ENCODE assay signal across 38 cellular contexts in the genomic region with DNA sequence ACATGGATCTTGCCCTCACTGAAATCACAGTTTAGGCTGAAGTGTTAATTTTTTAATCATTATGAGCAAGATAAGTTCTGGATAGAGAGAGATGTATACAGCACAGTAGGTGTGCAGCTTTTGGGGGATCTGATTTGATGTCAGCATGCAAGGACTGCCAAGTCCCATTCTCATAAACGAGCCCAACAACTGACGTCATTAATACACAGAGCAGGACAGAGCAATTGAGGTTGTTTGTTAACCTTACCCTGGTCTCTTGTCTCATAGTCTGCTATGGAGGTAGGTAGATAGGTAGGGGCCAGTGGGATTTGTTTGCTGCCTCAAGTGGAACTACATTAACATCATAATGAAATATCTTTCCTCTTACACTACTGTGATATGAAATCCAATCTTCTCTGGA. TPM values are rescaled to one million over a fixed set of nuclear protein-coding genes. Genes with fewer than 3 reads are reported as not detected.
"Had no signal": no experiment of that assay in that cellular context is flagged by ENCODE, and none has a peak within 500 bp of the region (broad histone marks: within the 10 kb centered on the region; RNA-seq: fewer than 3 reads in every experiment).

No MANE protein-coding gene starts in this region.

- H3K36me3 ChIP-seq: ascending aorta, cardiac muscle cell had no signal

- ATAC-seq: activated CD8-positive, alpha-beta T cell treated with anti-CD3 and anti-CD28 coated beads for 36 hours; activated naive CD8-positive, alpha-beta T cell treated with anti-CD3 and anti-CD28 coated beads, Interleukin-2, amount 50 U/mL, for 24 hours; activated T-cell treated with anti-CD3 and anti-CD28 coated beads, Interleukin-2, amount 50 U/mL, for 4 hours; activated T-cell treated with anti-CD3 and anti-CD28 coated beads, Interleukin-2, amount 50 U/mL, for 72 hours; activated T-helper 17 cell treated with anti-CD3 and anti-CD28 coated beads, Interleukin-2, amount 50 U/mL, for 72 hours had no signal

- H3K4me3 ChIP-seq: ascending aorta, cardiac muscle cell had no signal

- H3K9me3 Mint-ChIP-seq: activated B cell treated with CpG ODN at 0.5 μM for 24 hours; activated CD4-positive, alpha-beta memory T cell treated with anti-CD3 and anti-CD28 coated beads for 36 hours; activated CD4-positive, alpha-beta T cell treated with anti-CD3 and anti-CD28 coated beads, Interleukin-2, amount 10 ng/mL, durations not matched to agents 24 days and 14 days; activated CD8-positive, alpha-beta T cell treated with anti-CD3 and anti-CD28 coated beads for 36 hours; activated naive CD4-positive, alpha-beta T cell treated with anti-CD3 and anti-CD28 coated beads for 36 hours; activated naive CD8-positive, alpha-beta T cell treated with anti-CD3 and anti-CD28 coated beads, Interleukin-2, amount 10 ng/mL, durations not matched to agents 7 days and 5 days; activated naive CD8-positive, alpha-beta T cell treated with anti-CD3 and anti-CD28 coated beads, Interleukin-2, amount 50 U/mL, for 24 hours; activated T-cell treated with anti-CD3 and anti-CD28 coated beads, Interleukin-2, amount 50 U/mL, for 4 hours; activated T-cell treated with anti-CD3 and anti-CD28 coated beads, Interleukin-2, amount 50 U/mL, for 72 hours; activated T-helper 1 cell treated with anti-CD3 and anti-CD28 coated beads, Interleukin-12 subunit alpha, Interleukin-12 subunit beta, Interleukin-2, Interleukin-4 antibody, amounts not matched to agents 30 ng/mL and 10 ng/mL and 1 ng/mL, durations not matched to agents 14 hours and 24 hours and 36 hours; activated T-helper 17 cell treated with anti-CD3 and anti-CD28 coated beads, Interleukin-2, amount 50 U/mL, for 72 hours; brain; T-helper 1 cell treated with Interleukin-12 subunit alpha and Interleukin-12 subunit beta and Interleukin-4 antibody, amounts not matched to agents 30 μg/mL and 1 μg/mL, for 36 hours; T-helper 2 cell treated with Interferon-gamma antibody and Interleukin-4, amounts not matched to agents 5 μg/mL and 100 μg/mL, for 36 hours had no signal

- H3K4me1 ChIP-seq: ascending aorta had no signal

- H3K9me3 ChIP-seq: ascending aorta had no signal

- H3K27ac Mint-ChIP-seq: activated B cell treated with CpG ODN at 0.5 μM for 24 hours; activated CD4-positive, alpha-beta memory T cell treated with anti-CD3 and anti-CD28 coated beads for 36 hours; activated CD4-positive, alpha-beta T cell treated with anti-CD3 and anti-CD28 coated beads, Interleukin-2, amount 10 ng/mL, durations not matched to agents 24 days and 14 days; activated CD8-positive, alpha-beta T cell treated with anti-CD3 and anti-CD28 coated beads for 36 hours; activated naive CD4-positive, alpha-beta T cell treated with anti-CD3 and anti-CD28 coated beads for 36 hours; activated naive CD8-positive, alpha-beta T cell; activated naive CD8-positive, alpha-beta T cell treated with anti-CD3 and anti-CD28 coated beads, Interleukin-2, amount 10 ng/mL, durations not matched to agents 7 days and 5 days; activated naive CD8-positive, alpha-beta T cell treated with anti-CD3 and anti-CD28 coated beads, Interleukin-2, amount 50 U/mL, for 24 hours; activated T-cell treated with anti-CD3 and anti-CD28 coated beads, Interleukin-2, amount 50 U/mL, for 72 hours; activated T-helper 1 cell treated with anti-CD3 and anti-CD28 coated beads, Interleukin-12 subunit alpha, Interleukin-12 subunit beta, Interleukin-2, Interleukin-4 antibody, amounts not matched to agents 30 ng/mL and 10 ng/mL and 1 ng/mL, durations not matched to agents 14 hours and 24 hours and 36 hours; activated T-helper 17 cell treated with anti-CD3 and anti-CD28 coated beads, Interleukin-2, amount 50 U/mL, for 72 hours; brain; T-helper 1 cell treated with Interleukin-12 subunit alpha and Interleukin-12 subunit beta and Interleukin-4 antibody, amounts not matched to agents 30 μg/mL and 1 μg/mL, for 36 hours; T-helper 2 cell treated with Interferon-gamma antibody and Interleukin-4, amounts not matched to agents 5 μg/mL and 100 μg/mL, for 36 hours had no signal

- DNase-seq: activated B cell treated with CpG ODN at 0.5 μM for 24 hours; activated CD4-positive, alpha-beta memory T cell treated with anti-CD3 and anti-CD28 coated beads for 36 hours; activated CD4-positive, alpha-beta T cell treated with anti-CD3 and anti-CD28 coated beads for 4 hours; activated CD4-positive, alpha-beta T cell treated with anti-CD3 and anti-CD28 coated beads, Interleukin-2, amount 10 ng/mL, durations not matched to agents 24 days and 14 days; activated CD4-positive, alpha-beta T cell treated with anti-CD3 and anti-CD28 coated beads, Interleukin-2, amount 50 U/mL, for 1 hour; activated CD4-positive, alpha-beta T cell treated with anti-CD3 and anti-CD28 coated beads, Interleukin-2, amount 50 U/mL, for 4 hours; activated CD4-positive, CD25-positive, alpha-beta regulatory T cell treated with anti-CD3 and anti-CD28 coated beads, Interleukin-2, amount 50 U/mL, for 72 hours; activated CD8-positive, alpha-beta memory T cell treated with anti-CD3 and anti-CD28 coated beads, Interleukin-2, amount 50 U/mL, for 4 hours; activated CD8-positive, alpha-beta T cell treated with anti-CD3 and anti-CD28 coated beads for 36 hours; activated effector memory CD4-positive, alpha-beta T cell treated with anti-CD3 and anti-CD28 coated beads, Interleukin-2, amount 50 U/mL, for 16 hours; activated gamma-delta T cell treated with Interleukin-2 at 50 U/mL for 16 hours; activated naive CD4-positive, alpha-beta T cell; activated naive CD4-positive, alpha-beta T cell treated with anti-CD3 and anti-CD28 coated beads for 36 hours; activated naive CD4-positive, alpha-beta T cell treated with anti-CD3 and anti-CD28 coated beads, Interleukin-2, amount 50 U/mL, for 16 hours; activated naive CD8-positive, alpha-beta T cell treated with anti-CD3 and anti-CD28 coated beads, Interleukin-2, amount 10 ng/mL, durations not matched to agents 7 days and 5 days; activated naive CD8-positive, alpha-beta T cell treated with anti-CD3 and anti-CD28 coated beads, Interleukin-2, amount 50 U/mL, for 24 hours; activated T-cell treated with anti-CD3 and anti-CD28 coated beads for 4 hours; activated T-cell treated with anti-CD3 and anti-CD28 coated beads, Interleukin-2, amount 50 U/mL, for 1 hour; activated T-cell treated with anti-CD3 and anti-CD28 coated beads, Interleukin-2, amount 50 U/mL, for 4 hours; activated T-cell treated with anti-CD3 and anti-CD28 coated beads, Interleukin-2, amount 50 U/mL, for 72 hours; amygdala; anterior cingulate cortex; central memory CD4-positive, alpha-beta T cell; T-helper 2 cell; T-helper 9 cell had no signal

- FAIRE-seq: bronchial epithelial cell, colon, TTC549 had no signal

- H3K27me3 ChIP-seq: ascending aorta had no signal

- H3K27ac ChIP-seq: ascending aorta, cardiac muscle cell, VCaP had no signal

- H3K36me3 Mint-ChIP-seq: activated CD4-positive, alpha-beta memory T cell treated with anti-CD3 and anti-CD28 coated beads for 36 hours; activated naive CD8-positive, alpha-beta T cell; activated naive CD8-positive, alpha-beta T cell treated with anti-CD3 and anti-CD28 coated beads, Interleukin-2, amount 10 ng/mL, durations not matched to agents 7 days and 5 days; brain had no signal

RNA-seq across cellular contexts. Expression of a gene that starts 8.6 kb away (rescaled TPM):
- total RNA-seq: activated B cell treated with CpG ODN at 0.5 μM for 24 hours; activated CD4-positive, alpha-beta memory T cell treated with anti-CD3 and anti-CD28 coated beads for 36 hours; activated CD4-positive, alpha-beta T cell treated with anti-CD3 and anti-CD28 coated beads, Interleukin-2, amount 10 ng/mL, durations not matched to agents 24 days and 14 days; activated CD8-positive, alpha-beta memory T cell treated with anti-CD3 and anti-CD28 coated beads for 36 hours; activated CD8-positive, alpha-beta T cell treated with anti-CD3 and anti-CD28 coated beads for 36 hours; activated naive CD4-positive, alpha-beta T cell treated with anti-CD3 and anti-CD28 coated beads for 36 hours; activated naive CD8-positive, alpha-beta T cell treated with anti-CD3 and anti-CD28 coated beads, Interleukin-2, amount 10 ng/mL, durations not matched to agents 7 days and 5 days; activated T-cell treated with anti-CD3 and anti-CD28 coated beads, Interleukin-2, amount 50 U/mL, for 4 hours; activated T-cell treated with anti-CD3 and anti-CD28 coated beads, Interleukin-2, amount 50 U/mL, for 72 hours; activated T-helper 1 cell treated with anti-CD3 and anti-CD28 coated beads, Interleukin-12 subunit alpha, Interleukin-12 subunit beta, Interleukin-2, Interleukin-4 antibody, amounts not matched to agents 30 ng/mL and 10 ng/mL and 1 ng/mL, durations not matched to agents 14 hours and 24 hours and 36 hours; activated T-helper 17 cell treated with anti-CD3 and anti-CD28 coated beads, Interleukin-2, amount 50 U/mL, for 72 hours; ascending aorta; bronchial epithelial cell had no signal
